ENCODE assay signal across 22 cellular contexts in genomic region chr6:15109338-15110090, GRCh38.
DNase-seq lines count a peak whose midpoint lies in the region; ATAC-seq, FAIRE-seq and TF ChIP-seq lines count a peak whose summit lies in the region.
"Had no signal": no experiment of that assay in that cellular context is flagged by ENCODE, and none has a peak within 500 bp of the region (broad histone marks: within the 10 kb centered on the region; RNA-seq: fewer than 3 reads in every experiment).

No MANE protein-coding gene starts in this region.

- FAIRE-seq in endometrium (lab: Jason Lieb, UNC) = peak; percentile 97

- no peaks in the 10 kb centered on the region for H3K79me2 ChIP-seq in GM23338 (replicated peaks; ENCODE audit: insufficient read depth)

- H3K9me3 Mint-ChIP-seq in GM23338 (peaks cover 4% of the 10 kb centered on the region; the same call in 1 of the 3 replicates), nephron (peaks cover 5% of the 10 kb centered on the region)
- peaks cover 6% of the 10 kb centered on the region for H3K9me3 Mint-ChIP-seq in activated T-helper 2 cell treated with anti-CD3 and anti-CD28 coated beads, Interferon-gamma antibody, Interleukin-2, Interleukin-4, amounts not matched to agents 10 μg/mL and 5 μg/mL and 100 μg/mL, durations not matched to agents 14 hours and 24 hours and 36 hours

- no peaks in the 10 kb centered on the region; the same call in 1 of the 2 replicates for H3K4me1 ChIP-seq in GM23338 (ENCODE audit: insufficient read depth)
- H3K4me1 ChIP-seq in stomach = no peaks in the 10 kb centered on the region
- H3K4me1 ChIP-seq: breast epithelium, HAP-1 had no signal

- no peaks in the 10 kb centered on the region for H3F3A ChIP-seq in GM23338 (replicated peaks; ENCODE audit: low read depth)

- no peaks in the 10 kb centered on the region for H3K27me3 ChIP-seq in GM23338 (ENCODE audit: insufficient read depth)
- no peaks in the 10 kb centered on the region for H3K27me3 ChIP-seq in stomach
- H3K27me3 ChIP-seq: breast epithelium had no signal

- H3K4me3 ChIP-seq in GM23338 = no peak overlapping the region
- H3K4me3 ChIP-seq in stomach = no peak overlapping the region
- H3K4me3 ChIP-seq: breast epithelium, HAP-1, smooth muscle cell, thoracic aorta had no signal

- H3K36me3 ChIP-seq in GM23338 (ENCODE audit: insufficient read depth) (no peaks in the 10 kb centered on the region), stomach (no peaks in the 10 kb centered on the region)
- H3K36me3 ChIP-seq: breast epithelium, HAP-1, thoracic aorta had no signal

- TF ChIP-seq CTCF in GM23338 (conservative IDR thresholded peaks at IDR 0.05; ENCODE audit: low read depth in 2 of 2) (no peak), nephron (IDR thresholded peaks at IDR 0.05; ENCODE audit: unreplicated experiment in 3 of 3) (no peak), stomach (IDR thresholded peaks at IDR 0.05) (no peak)

- H3K4me2 ChIP-seq in GM23338 = no peak overlapping the region
- H3K4me2 ChIP-seq: smooth muscle cell had no signal

- H3K4me3 Mint-ChIP-seq in GM23338 = no peak overlapping the region
- no peak overlapping the region for H3K4me3 Mint-ChIP-seq in nephron
- H3K4me3 Mint-ChIP-seq in activated T-helper 2 cell treated with anti-CD3 and anti-CD28 coated beads, Interferon-gamma antibody, Interleukin-2, Interleukin-4, amounts not matched to agents 10 μg/mL and 5 μg/mL and 100 μg/mL, durations not matched to agents 14 hours and 24 hours and 36 hours (ENCODE audit: low read depth) = no peak overlapping the region
- H3K4me3 Mint-ChIP-seq: activated CD4-positive, alpha-beta T cell treated with anti-CD3 and anti-CD28 coated beads, Interleukin-2, amount 10 ng/mL, durations not matched to agents 7 days and 5 days; CD4-positive, alpha-beta T cell; immature natural killer cell; neural crest cell; T-helper 17 cell had no signal

- H3K27me3 Mint-ChIP-seq in GM23338 (ENCODE audit: insufficient read depth, low read depth, poor library complexity) = peaks cover 3% of the 10 kb centered on the region
- H3K27me3 Mint-ChIP-seq in nephron (ENCODE audit: low read depth) = peaks cover 3% of the 10 kb centered on the region
- peaks cover 3% of the 10 kb centered on the region for H3K27me3 Mint-ChIP-seq in activated T-helper 2 cell treated with anti-CD3 and anti-CD28 coated beads, Interferon-gamma antibody, Interleukin-2, Interleukin-4, amounts not matched to agents 10 μg/mL and 5 μg/mL and 100 μg/mL, durations not matched to agents 14 hours and 24 hours and 36 hours (ENCODE audit: low read depth)
- H3K27me3 Mint-ChIP-seq: activated CD4-positive, alpha-beta T cell treated with anti-CD3 and anti-CD28 coated beads, Interleukin-2, amount 10 ng/mL, durations not matched to agents 7 days and 5 days; CD4-positive, alpha-beta T cell had no signal

- no peaks in the 10 kb centered on the region for H4K20me1 ChIP-seq in GM23338 (replicated peaks; ENCODE audit: insufficient read depth)

- H3K9me2 ChIP-seq in GM23338 (ENCODE audit: insufficient read depth) = 0 out of 2 replicates have a peak, but pooled peaks cover 5% of the 10 kb centered on the region

- H3K36me3 Mint-ChIP-seq in GM23338 (ENCODE audit: low read depth) (no peaks in the 10 kb centered on the region), nephron (ENCODE audit: low read depth) (no peaks in the 10 kb centered on the region)
- peaks cover 2% of the 10 kb centered on the region for H3K36me3 Mint-ChIP-seq in activated T-helper 2 cell treated with anti-CD3 and anti-CD28 coated beads, Interferon-gamma antibody, Interleukin-2, Interleukin-4, amounts not matched to agents 10 μg/mL and 5 μg/mL and 100 μg/mL, durations not matched to agents 14 hours and 24 hours and 36 hours (ENCODE audit: low read depth)

- H3K4me1 Mint-ChIP-seq in GM23338 (peaks cover 9% of the 10 kb centered on the region), nephron (peaks cover 17% of the 10 kb centered on the region)
- H3K4me1 Mint-ChIP-seq in activated T-helper 2 cell treated with anti-CD3 and anti-CD28 coated beads, Interferon-gamma antibody, Interleukin-2, Interleukin-4, amounts not matched to agents 10 μg/mL and 5 μg/mL and 100 μg/mL, durations not matched to agents 14 hours and 24 hours and 36 hours (ENCODE audit: low read depth) = peaks cover 3% of the 10 kb centered on the region
- H3K4me1 Mint-ChIP-seq: neural crest cell had no signal

- H3K27ac ChIP-seq in GM23338 (ENCODE audit: low read depth) (no peak overlapping the region), stomach (no peak overlapping the region)
- H3K27ac ChIP-seq: breast epithelium, thoracic aorta had no signal

- TF ChIP-seq EP300 in stomach (IDR thresholded peaks at IDR 0.05) = no peak

- no peak for TF ChIP-seq POLR2A in stomach (IDR thresholded peaks at IDR 0.05)

- intact Hi-C loops in activated T-helper 2 cell treated with anti-CD3 and anti-CD28 coated beads, Interferon-gamma antibody, Interleukin-2, Interleukin-4, amounts not matched to agents 10 μg/mL and 5 μg/mL and 100 μg/mL, durations not matched to agents 14 hours and 24 hours and 36 hours (cut with micrococcal nuclease) = no loop called here
- intact Hi-C loops in stomach (cut with DNase I; ENCODE audit: low total_unique reads) = no loop called here

- H3K27ac Mint-ChIP-seq in GM23338 (no peak overlapping the region), nephron (peak overlapping the region; percentile 23 to 72 (median 71))
- no peak overlapping the region for H3K27ac Mint-ChIP-seq in activated T-helper 2 cell treated with anti-CD3 and anti-CD28 coated beads, Interferon-gamma antibody, Interleukin-2, Interleukin-4, amounts not matched to agents 10 μg/mL and 5 μg/mL and 100 μg/mL, durations not matched to agents 14 hours and 24 hours and 36 hours
- H3K27ac Mint-ChIP-seq: activated CD4-positive, alpha-beta T cell treated with anti-CD3 and anti-CD28 coated beads, Interleukin-2, amount 10 ng/mL, durations not matched to agents 7 days and 5 days; CD4-positive, alpha-beta T cell; immature natural killer cell; progenitor cell of endocrine pancreas; T-helper 17 cell had no signal

- H2AFZ ChIP-seq in GM23338 = 0 out of 2 replicates have a peak overlapping the region, but pooled peaks have one; percentile 88

- ATAC-seq in GM23338 = no peak
- ATAC-seq: T-helper 17 cell had no signal

- DNase-seq in GM23338 (ENCODE audit: low spot score) (no peak), NOMO-1 treated with dmso at 0.1 percent for 144 hours (lab: John Stamatoyannopoulos, UW; ENCODE audit: unreplicated experiment) (peak; percentile 67), iPS-NIHi7 (ENCODE audit: extremely low spot score) (no peak), stomach (no peak)
- no peak for DNase-seq in stimulated activated CD4-positive, alpha-beta T cell treated with anti-CD3 and anti-CD28 coated beads, Interleukin-4, amount 100 ng/mL, for 1 hour
- DNase-seq in activated T-helper 2 cell treated with anti-CD3 and anti-CD28 coated beads, Interferon-gamma antibody, Interleukin-2, Interleukin-4, amounts not matched to agents 10 μg/mL and 5 μg/mL and 100 μg/mL, durations not matched to agents 14 hours and 24 hours and 36 hours (ENCODE audit: low spot score) = no peak
- DNase-seq: activated CD4-positive, alpha-beta T cell treated with anti-CD3 and anti-CD28 coated beads, Interleukin-2, amount 10 ng/mL, durations not matched to agents 7 days and 5 days; activated effector memory CD4-positive, alpha-beta T cell treated with anti-CD3 and anti-CD28 coated beads, Interleukin-2, amount 50 U/mL, for 16 hours; CD4-positive, alpha-beta T cell; immature natural killer cell; NCI-H526 treated with DMSO at 0.1 percent for 48 hours; SHP77; stimulated activated naive CD4-positive, alpha-beta T cell; T-helper 17 cell had no signal

- peaks cover 0 to 11% (median 4%) of the 10 kb centered on the region in 4 donors for H3K9me3 ChIP-seq in stomach
- H3K9me3 ChIP-seq: HAP-1, thoracic aorta had no signal

- WGBS in stomach, 5 donors = 83 to 94% (median 90%) methylated on average over 12 of the region's 12 CpGs

TF ChIP-seq in GM23338, 12 proteins besides CTCF, POLR2A, EP300 and RAD21 (continues in another document):
- TF ChIP-seq ETS1 (IDR thresholded peaks at IDR 0.05) = no peak
- TF ChIP-seq ZNF114 (CRISPR knock-in tag; IDR thresholded peaks at IDR 0.05) = no peak
- TF ChIP-seq STAT1 (IDR thresholded peaks at IDR 0.05; ENCODE audit: unreplicated experiment) = no peak
- TF ChIP-seq REST (IDR thresholded peaks at IDR 0.05; ENCODE audit: unreplicated experiment) = no peak
- TF ChIP-seq EZH2 (IDR thresholded peaks at IDR 0.05; ENCODE audit: low read depth, unreplicated experiment) = no peak
- no peak for TF ChIP-seq POLR2AphosphoS5 (IDR thresholded peaks at IDR 0.05; ENCODE audit: low read depth)

Comparison
In these comparisons a context has a peak if more than half of its experiments do, and no peak if none do; other contexts are left out.
1. H3K27ac Mint-ChIP-seq: peak in nephron (3 of 3); none in GM23338 (single experiment) and activated T-helper 2 cell treated with anti-CD3 and anti-CD28 coated beads, Interferon-gamma antibody, Interleukin-2, Interleukin-4, amounts not matched to agents 10 μg/mL and 5 μg/mL and 100 μg/mL, durations not matched to agents 14 hours and 24 hours and 36 hours (single experiment).